In genomic region chr7:107201795-107202450, GRCh38 we compare ENCODE assay signal across 2 cellular contexts.
TF ChIP-seq lines count a peak whose summit lies in the region.

No MANE protein-coding gene starts in this region.

TF ChIP-seq in IMR-90, 13 proteins besides CTCF, POLR2A, EP300 and RAD21:
- TF ChIP-seq SMC3 (IDR thresholded peaks at IDR 0.05; ENCODE audit: low read depth, low read length) = peak; percentile 38
- TF ChIP-seq MAZ (IDR thresholded peaks at IDR 0.05; ENCODE audit: borderline replicate concordance, low read depth, low read length) = no peak
- no peak for TF ChIP-seq NFE2L2 (IDR thresholded peaks at IDR 0.05; ENCODE audit: low read depth, low read length)
- TF ChIP-seq MAFK (IDR thresholded peaks at IDR 0.05; ENCODE audit: low read depth, low read length) = no peak
- no peak for TF ChIP-seq USF2 (IDR thresholded peaks at IDR 0.05; ENCODE audit: low read depth, low read length)

TF ChIP-seq in HepG2, 621 proteins besides CTCF, POLR2A, EP300 and RAD21:
- TF ChIP-seq SMC3 (IDR thresholded peaks at IDR 0.05; ENCODE audit: low read length) (peak; percentile 51), XBP1 (CRISPR knock-in tag; IDR thresholded peaks at IDR 0.05) (no peak), RBM22 (optimal IDR thresholded peaks at IDR 0.05; ENCODE audit: low read length) (peak; percentile 55), MLX (CRISPR knock-in tag; IDR thresholded peaks at IDR 0.05) (no peak), STAG1 (CRISPR knock-in tag; IDR thresholded peaks at IDR 0.05) (peak; percentile 66), REPIN1 (CRISPR knock-in tag; IDR thresholded peaks at IDR 0.05; ENCODE audit: borderline replicate concordance, low read depth) (0 out of 2 replicates have a peak, but pooled peaks have one; percentile 23)
